In genomic region chr1:204201651-204202050, GRCh38 we compare ENCODE assay signal across 24 cellular contexts. TPM values are rescaled to one million over a fixed set of nuclear protein-coding genes. Genes with fewer than 3 reads are reported as not detected.
A peak's percentile ranks its signal among the peaks of the same experiment; 100 is the strongest.
DNase-seq lines count a peak whose midpoint lies in the region; ATAC-seq and TF ChIP-seq lines count a peak whose summit lies in the region.
"Had no signal": no experiment of that assay in that cellular context is flagged by ENCODE, and none has a peak within 500 bp of the region (broad histone marks: within the 10 kb centered on the region; RNA-seq: fewer than 3 reads in every experiment).

No MANE protein-coding gene starts in this region.

- H3K27ac ChIP-seq in cardiac muscle cell (peak overlapping the region; percentile 5), left ventricle myocardium inferior (replicated peaks) (no peak overlapping the region), coronary artery (no peak overlapping the region), spleen (no peak overlapping the region), thyroid gland (no peak overlapping the region)
- H3K27ac ChIP-seq: A549 had no signal

- TF ChIP-seq POLR2A in spleen (IDR thresholded peaks at IDR 0.05) (no peak), thyroid gland (IDR thresholded peaks at IDR 0.05) (no peak)

- no peak overlapping the region for H3K4me3 ChIP-seq in cardiac muscle cell
- no peak overlapping the region for H3K4me3 ChIP-seq in left ventricle myocardium inferior
- H3K4me3 ChIP-seq in coronary artery: no peak overlapping the region
- H3K4me3 ChIP-seq in spleen: no peak overlapping the region
- no peak overlapping the region for H3K4me3 ChIP-seq in thyroid gland (replicated peaks in 1 of 3)
- H3K4me3 ChIP-seq: A549; BLaER1 treated with 17β-estradiol and CSF1 and Interleukin-3, amounts not matched to agents 10 nM and 100 nM; GM12878; GM23338 had no signal

- H3K27ac Mint-ChIP-seq in natural killer cell: no peak overlapping the region
- H3K27ac Mint-ChIP-seq: CD14-positive monocyte; CD4-positive, alpha-beta T cell; CD8-positive, alpha-beta memory T cell; GM23338; H9 had no signal

- no peaks in the 10 kb centered on the region for H3K9me3 ChIP-seq in cardiac muscle cell (ENCODE audit: low read depth)
- H3K9me3 ChIP-seq in left ventricle myocardium inferior (replicated peaks): no peaks in the 10 kb centered on the region
- H3K9me3 ChIP-seq in spleen: no peaks in the 10 kb centered on the region
- no peaks in the 10 kb centered on the region for H3K9me3 ChIP-seq in thyroid gland
- H3K9me3 ChIP-seq: A549; BE2C; BLaER1 treated with 17β-estradiol and CSF1 and Interleukin-3, amounts not matched to agents 10 nM and 100 nM had no signal

- DNase-seq in cardiac muscle cell (ENCODE audit: low read depth in 1 of 2, low spot score in 1 of 2): no peak
- no peak for DNase-seq in left ventricle myocardium inferior
- peak; percentile 31 for DNase-seq in coronary artery (ENCODE audit: low spot score)
- DNase-seq in spleen: peak; percentile 28
- no peak for DNase-seq in thyroid gland
- no peak for DNase-seq in natural killer cell
- DNase-seq: 8988T; ACHN; AML-193; BE2C; CD4-positive, alpha-beta T cell; CD8-positive, alpha-beta memory T cell; DMS 273 treated with DMSO at 0.1 percent for 48 hours; DMS79; EL; GDM1; H9 had no signal

- peaks cover 17% of the 10 kb centered on the region for H3K27me3 ChIP-seq in cardiac muscle cell
- H3K27me3 ChIP-seq in left ventricle myocardium inferior (ENCODE audit: low read depth): peaks cover 53% of the 10 kb centered on the region
- peaks cover 0 to 63% (median 0%) of the 10 kb centered on the region in 7 donors for H3K27me3 ChIP-seq in spleen (replicated peaks in 1 of 7)
- no peaks in the 10 kb centered on the region for H3K27me3 ChIP-seq in thyroid gland
- H3K27me3 ChIP-seq: BLaER1 treated with 17β-estradiol and CSF1 and Interleukin-3, amounts not matched to agents 10 nM and 100 nM had no signal

- H3K4me3 Mint-ChIP-seq in natural killer cell: no peak overlapping the region
- H3K4me3 Mint-ChIP-seq: CD14-positive monocyte; CD4-positive, alpha-beta T cell; CD8-positive, alpha-beta memory T cell; GM23338; H9 had no signal

- H3K36me3 ChIP-seq in cardiac muscle cell (no peaks in the 10 kb centered on the region), left ventricle myocardium inferior (no peaks in the 10 kb centered on the region), spleen (no peaks in the 10 kb centered on the region), thyroid gland (no peaks in the 10 kb centered on the region)
- H3K36me3 ChIP-seq: BE2C; BLaER1 treated with 17β-estradiol and CSF1 and Interleukin-3, amounts not matched to agents 10 nM and 100 nM had no signal

- TF ChIP-seq CTCF in cardiac muscle cell (IDR thresholded peaks at IDR 0.05; ENCODE audit: low read depth, low read length) (no peak), left ventricle myocardium inferior (IDR thresholded peaks at IDR 0.05; ENCODE audit: borderline replicate concordance) (no peak), coronary artery (IDR thresholded peaks at IDR 0.05) (no peak), spleen (IDR thresholded peaks at IDR 0.05 in 8 of 11, conservative IDR thresholded peaks at IDR 0.05 in 3 of 11) (no peak), thyroid gland (IDR thresholded peaks at IDR 0.05) (no peak), natural killer cell (IDR thresholded peaks at IDR 0.05) (no peak)

- ATAC-seq in natural killer cell: no peak
- ATAC-seq: A549, GM12878, GM23338, HCT116 had no signal

- 80 to 89% (median 83%) methylated on average over 9 to 10 of the region's 10 CpGs for WGBS in spleen, 5 donors
- whole genome bisulfite sequencing in thyroid gland, 2 donors: 80 to 87% methylated on average over 6 to 10 of the region's 10 CpGs

- no peaks in the 10 kb centered on the region for H3K36me3 Mint-ChIP-seq in natural killer cell
- H3K36me3 Mint-ChIP-seq: CD14-positive monocyte; CD8-positive, alpha-beta memory T cell had no signal

- H3K4me1 ChIP-seq in cardiac muscle cell (ENCODE audit: low read depth) (peaks cover 26% of the 10 kb centered on the region), left ventricle myocardium inferior (peaks cover 19% of the 10 kb centered on the region), spleen (no peaks in the 10 kb centered on the region), thyroid gland (no peaks in the 10 kb centered on the region)
- H3K4me1 ChIP-seq: A549, BE2C had no signal

- intact Hi-C loops in left ventricle myocardium inferior (cut with micrococcal nuclease): no loop called here
- intact Hi-C loops in spleen (cut with DNase I; ENCODE audit: low total_unique reads): no loop called here
- intact Hi-C loops in thyroid gland (cut with DNase I): no loop called here
- intact Hi-C loops in natural killer cell (cut with micrococcal nuclease): no loop called here

- H3K9me3 Mint-ChIP-seq in natural killer cell: no peaks in the 10 kb centered on the region
- H3K9me3 Mint-ChIP-seq: CD14-positive monocyte; CD4-positive, alpha-beta T cell; CD8-positive, alpha-beta memory T cell; GM23338; H9 had no signal

- peaks cover 24 to 37% of the 10 kb centered on the region in 2 donors for H3K27me3 Mint-ChIP-seq in natural killer cell (ENCODE audit: low read depth in 2 of 2)

- H3K4me1 Mint-ChIP-seq in natural killer cell: no peaks in the 10 kb centered on the region
- H3K4me1 Mint-ChIP-seq: CD14-positive monocyte; CD8-positive, alpha-beta memory T cell had no signal

RNA-seq across cellular contexts. Expression of gene KISS1, which starts 5.4 kb away (rescaled TPM):
- total RNA-seq in cardiac muscle cell (1.4 and 1.7 TPM in 2 replicates), left ventricle myocardium inferior (not detected), spleen (not detected), thyroid gland (not detected), natural killer cell (not detected)
- polyA plus RNA-seq in cardiac muscle cell (0.21 TPM in 1 of 2 replicates, not detected in the other), spleen (not detected)
- total RNA-seq: CD4-positive, alpha-beta T cell; CD8-positive, alpha-beta memory T cell; GM12878; GM23338; H4 had no signal
- polyA plus RNA-seq: CD14-positive monocyte; CD8-positive, alpha-beta memory T cell; GM12878; GM23338 had no signal

RNA-seq across cellular contexts. Expression of gene GOLT1A, which starts 12.1 kb away (rescaled TPM):
- total RNA-seq in cardiac muscle cell (0.33 and 0.74 TPM in 2 replicates), left ventricle myocardium inferior (not detected), spleen (not detected), thyroid gland (under 1 TPM in 1 of 4 donors, not detected in 3; 0.45 TPM), natural killer cell (not detected)
- polyA plus RNA-seq in cardiac muscle cell (2.6 and 2.8 TPM in 2 replicates), spleen (under 1 TPM in 2 of 3 donors, not detected in 1; 0.13 to 0.24 TPM)
- total RNA-seq: CD8-positive, alpha-beta memory T cell; GM12878; H4 had no signal
- polyA plus RNA-seq: CD14-positive monocyte; CD8-positive, alpha-beta memory T cell had no signal

RNA-seq across cellular contexts. Expression of gene REN, which starts 35.5 kb away (rescaled TPM):
- 0.39 TPM in 1 of 2 replicates, not detected in the other for total RNA-seq in cardiac muscle cell
- polyA plus RNA-seq in cardiac muscle cell: 3.5 TPM in 1 of 2 replicates, not detected in the other
- total RNA-seq in left ventricle myocardium inferior: not detected
- total RNA-seq in spleen: under 1 TPM in 1 of 7 donors, not detected in 6; 0.25 TPM
- polyA plus RNA-seq in spleen: under 1 TPM in 1 of 3 donors, not detected in 2; 0.12 TPM
- not detected for total RNA-seq in thyroid gland
- not detected for total RNA-seq in natural killer cell
- total RNA-seq: CD4-positive, alpha-beta T cell; CD8-positive, alpha-beta memory T cell; GM12878; GM23338; H4; H9 had no signal
- polyA plus RNA-seq: A549; CD14-positive monocyte; CD8-positive, alpha-beta memory T cell; GM12878; GM23338 had no signal

RNA-seq across cellular contexts. Expression of gene ETNK2, which starts 49.8 kb away (rescaled TPM):
- 24.7 and 30.4 TPM in 2 replicates for total RNA-seq in cardiac muscle cell
- polyA plus RNA-seq in cardiac muscle cell: 18.0 and 29.9 TPM in 2 replicates
- 4.4 TPM for total RNA-seq in left ventricle myocardium inferior
- total RNA-seq in spleen: 10 to 100 TPM in 2 of 7 donors, 1 to 10 TPM in 5; 4.4 to 20.8 (median 8.6) TPM
- 1 to 10 TPM; 1.9 to 3.8 (median 2.5) TPM for polyA plus RNA-seq in spleen
- 10 to 100 TPM; 16.1 to 22.5 (median 21.0) TPM for total RNA-seq in thyroid gland
- total RNA-seq in natural killer cell: 1 to 10 TPM; 5.1 to 5.8 (median 5.5) TPM
- total RNA-seq: GM12878 had no signal
- polyA plus RNA-seq: CD14-positive monocyte had no signal

Comparison
In these comparisons a context has a peak if more than half of its experiments do, and no peak if none do; other contexts are left out.
1. DNase-seq: peak in coronary artery (single experiment) and spleen (single experiment); none in cardiac muscle cell (0 of 2), left ventricle myocardium inferior (single experiment), thyroid gland (0 of 2) and natural killer cell (single experiment).